21 cellular contexts compared by ENCODE assay signal in the genomic region with DNA sequence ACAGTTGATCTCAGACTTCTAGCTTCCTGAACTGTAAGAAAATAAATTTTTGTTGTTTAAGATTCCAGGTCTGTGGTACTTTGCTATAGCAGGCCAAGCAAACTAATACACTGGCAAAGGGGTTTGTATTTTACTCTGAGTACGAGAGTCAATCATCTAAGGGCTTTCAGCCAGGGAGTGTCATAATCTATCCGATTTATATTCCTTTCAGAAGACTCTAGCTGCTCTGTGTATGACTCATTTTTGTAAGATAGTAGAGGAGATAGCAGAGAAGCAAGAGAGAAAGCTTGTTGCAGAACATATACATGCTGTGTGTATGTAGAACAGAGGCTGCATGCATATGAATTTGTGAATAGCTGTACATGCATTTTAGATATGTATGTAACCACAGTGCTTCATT.
"Had no signal": no experiment of that assay in that cellular context is flagged by ENCODE, and none has a peak within 500 bp of the region (broad histone marks: within the 10 kb centered on the region; RNA-seq: fewer than 3 reads in every experiment).

No MANE protein-coding gene starts in this region.

- H3K27me3 ChIP-seq: testis, vagina had no signal

- ATAC-seq: left ventricle myocardium superior; natural killer cell treated with Interleukin-12 subunit alpha and Interleukin-12 subunit beta and Interleukin-15 and Interleukin-18, amount 100 ng/mL, for 72 hours had no signal

- H3K4me1 ChIP-seq: testis, vagina had no signal

- H3K4me3 ChIP-seq: coronary artery, testis, vagina had no signal

- H3K27ac ChIP-seq: coronary artery, testis, vagina had no signal

- H3K9me3 ChIP-seq: testis, vagina had no signal

- DNase-seq: activated CD8-positive, alpha-beta memory T cell treated with anti-CD3 and anti-CD28 coated beads for 24 hours; activated CD8-positive, alpha-beta memory T cell treated with anti-CD3 and anti-CD28 coated beads, Interleukin-2, amount 50 U/mL, for 4 hours; activated naive CD4-positive, alpha-beta T cell treated with Interleukin-2 at 50 U/mL for 16 hours; activated naive CD8-positive, alpha-beta T cell treated with anti-CD3 and anti-CD28 coated beads for 36 hours; activated T-cell treated with anti-CD3 and anti-CD28 coated beads, Interleukin-2, amount 50 U/mL, for 24 hours; amniotic stem cell; cerebellar nuclear complex; foreskin melanocyte; hippocampal formation; left ventricle myocardium superior; midbrain; retina; stimulated activated CD4-positive, alpha-beta T cell treated with anti-CD3 and anti-CD28 coated beads, Interleukin-4, amount 100 ng/mL, for 1 hour; stimulated activated naive CD4-positive, alpha-beta T cell; T-helper 9 cell; testis had no signal

- H3K36me3 ChIP-seq: vagina had no signal

- FAIRE-seq: bronchial epithelial cell, islet of Langerhans had no signal
